32 cellular contexts compared by ENCODE assay signal in the genomic region with DNA sequence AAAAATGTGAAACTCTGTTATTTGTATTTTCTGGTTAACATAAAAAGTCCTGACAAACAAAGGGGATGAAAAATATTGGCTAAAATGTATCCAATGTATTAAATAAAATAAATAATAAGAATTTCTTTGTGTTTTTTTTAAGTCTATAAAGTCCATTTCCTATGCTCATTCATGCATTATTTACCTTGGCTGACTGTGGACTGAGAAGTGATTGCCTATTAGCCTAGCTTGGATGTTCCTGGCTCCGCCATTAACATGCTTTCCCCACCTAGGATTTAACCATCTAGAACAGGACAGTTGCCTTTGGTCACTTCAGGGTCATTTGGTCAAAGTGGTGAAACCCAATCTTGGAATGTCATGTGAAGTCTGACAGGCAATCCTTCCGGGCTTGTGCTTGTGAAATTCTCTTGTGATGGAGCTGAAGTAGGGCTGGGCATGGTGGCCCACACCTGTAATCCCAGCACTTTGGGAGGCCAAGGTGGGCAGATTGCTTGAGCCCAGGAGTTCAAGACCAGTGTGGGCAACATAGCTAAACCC.
"Had no signal": no experiment of that assay in that cellular context is flagged by ENCODE, and none has a peak within 500 bp of the region (broad histone marks: within the 10 kb centered on the region; RNA-seq: fewer than 3 reads in every experiment).

No MANE protein-coding gene starts in this region.

- H3K4me1 ChIP-seq: ascending aorta, breast epithelium, colonic mucosa, foreskin keratinocyte, gastrocnemius medialis had no signal

- H3K4me3 ChIP-seq: ascending aorta, breast epithelium, cardiac muscle cell, colonic mucosa, gastrocnemius medialis, heart right ventricle had no signal

- H3K27ac ChIP-seq: ascending aorta, breast epithelium, cardiac muscle cell, colonic mucosa, epithelial cell of prostate, foreskin keratinocyte, gastrocnemius medialis, heart right ventricle had no signal

- H3K9me3 ChIP-seq: ascending aorta, breast epithelium, colonic mucosa, gastrocnemius medialis, heart right ventricle had no signal

- H3K27ac Mint-ChIP-seq: activated CD4-positive, alpha-beta memory T cell treated with anti-CD3 and anti-CD28 coated beads for 36 hours; activated CD4-positive, alpha-beta T cell treated with anti-CD3 and anti-CD28 coated beads for 36 hours; activated CD4-positive, alpha-beta T cell treated with anti-CD3 and anti-CD28 coated beads, Interleukin-2, amount 10 ng/mL, durations not matched to agents 24 days and 14 days; activated CD8-positive, alpha-beta memory T cell treated with anti-CD3 and anti-CD28 coated beads, Interleukin-2, amount 10 ng/mL, durations not matched to agents 7 days and 5 days; activated CD8-positive, alpha-beta T cell treated with anti-CD3 and anti-CD28 coated beads, Interleukin-2, amount 10 ng/mL, durations not matched to agents 7 days and 5 days; activated naive CD4-positive, alpha-beta T cell treated with anti-CD3 and anti-CD28 coated beads, Interleukin-2, amount 10 ng/mL, durations not matched to agents 7 days and 5 days; activated naive CD4-positive, alpha-beta T cell treated with anti-CD3 and anti-CD28 coated beads, Interleukin-2, amount 50 U/mL, for 72 hours; activated naive CD8-positive, alpha-beta T cell treated with anti-CD3 and anti-CD28 coated beads, Interleukin-2, amount 10 ng/mL, durations not matched to agents 7 days and 5 days; activated T-cell treated with anti-CD3 and anti-CD28 coated beads, Interleukin-2, amount 50 U/mL, for 72 hours; brain; effector memory CD8-positive, alpha-beta T cell; T-helper 17 cell; T-helper 2 cell treated with Interferon-gamma antibody and Interleukin-4, amounts not matched to agents 5 μg/mL and 100 μg/mL, for 36 hours had no signal

- H3K36me3 Mint-ChIP-seq: activated CD4-positive, alpha-beta memory T cell treated with anti-CD3 and anti-CD28 coated beads for 36 hours; activated CD8-positive, alpha-beta memory T cell treated with anti-CD3 and anti-CD28 coated beads, Interleukin-2, amount 10 ng/mL, durations not matched to agents 7 days and 5 days; activated naive CD4-positive, alpha-beta T cell treated with anti-CD3 and anti-CD28 coated beads, Interleukin-2, amount 10 ng/mL, durations not matched to agents 7 days and 5 days; activated naive CD4-positive, alpha-beta T cell treated with anti-CD3 and anti-CD28 coated beads, Interleukin-2, amount 50 U/mL, for 72 hours; activated naive CD8-positive, alpha-beta T cell treated with anti-CD3 and anti-CD28 coated beads, Interleukin-2, amount 10 ng/mL, durations not matched to agents 7 days and 5 days; brain had no signal

- H3K4me3 Mint-ChIP-seq: activated CD4-positive, alpha-beta memory T cell treated with anti-CD3 and anti-CD28 coated beads for 36 hours; activated CD4-positive, alpha-beta T cell treated with anti-CD3 and anti-CD28 coated beads for 36 hours; activated CD4-positive, alpha-beta T cell treated with anti-CD3 and anti-CD28 coated beads, Interleukin-2, amount 10 ng/mL, durations not matched to agents 24 days and 14 days; activated CD8-positive, alpha-beta memory T cell treated with anti-CD3 and anti-CD28 coated beads, Interleukin-2, amount 10 ng/mL, durations not matched to agents 7 days and 5 days; activated CD8-positive, alpha-beta T cell treated with anti-CD3 and anti-CD28 coated beads, Interleukin-2, amount 10 ng/mL, durations not matched to agents 7 days and 5 days; activated naive CD4-positive, alpha-beta T cell treated with anti-CD3 and anti-CD28 coated beads, Interleukin-2, amount 10 ng/mL, durations not matched to agents 7 days and 5 days; activated naive CD8-positive, alpha-beta T cell treated with anti-CD3 and anti-CD28 coated beads, Interleukin-2, amount 10 ng/mL, durations not matched to agents 7 days and 5 days; activated T-cell treated with anti-CD3 and anti-CD28 coated beads, Interleukin-2, amount 50 U/mL, for 72 hours; brain; effector memory CD8-positive, alpha-beta T cell; T-helper 17 cell; T-helper 2 cell treated with Interferon-gamma antibody and Interleukin-4, amounts not matched to agents 5 μg/mL and 100 μg/mL, for 36 hours had no signal

- H3K27me3 Mint-ChIP-seq: activated CD4-positive, alpha-beta memory T cell treated with anti-CD3 and anti-CD28 coated beads for 36 hours; activated CD4-positive, alpha-beta T cell treated with anti-CD3 and anti-CD28 coated beads for 36 hours had no signal

- ATAC-seq: activated CD4-positive, alpha-beta T cell treated with anti-CD3 and anti-CD28 coated beads for 36 hours; activated CD8-positive, alpha-beta memory T cell treated with anti-CD3 and anti-CD28 coated beads, Interleukin-2, amount 10 ng/mL, durations not matched to agents 7 days and 5 days; activated CD8-positive, alpha-beta T cell treated with anti-CD3 and anti-CD28 coated beads, Interleukin-2, amount 10 ng/mL, durations not matched to agents 7 days and 5 days; activated naive CD4-positive, alpha-beta T cell treated with anti-CD3 and anti-CD28 coated beads, Interleukin-2, amount 50 U/mL, for 72 hours; activated T-cell treated with anti-CD3 and anti-CD28 coated beads, Interleukin-2, amount 50 U/mL, for 72 hours; effector memory CD8-positive, alpha-beta T cell; foreskin keratinocyte; gastrocnemius medialis; heart right ventricle; T-helper 17 cell had no signal

- H3K36me3 ChIP-seq: ascending aorta, breast epithelium, cardiac muscle cell, colonic mucosa, gastrocnemius medialis, heart right ventricle had no signal

- H3K9me3 Mint-ChIP-seq: activated CD4-positive, alpha-beta memory T cell treated with anti-CD3 and anti-CD28 coated beads for 36 hours; activated CD4-positive, alpha-beta T cell treated with anti-CD3 and anti-CD28 coated beads, Interleukin-2, amount 10 ng/mL, durations not matched to agents 24 days and 14 days; activated naive CD4-positive, alpha-beta T cell treated with anti-CD3 and anti-CD28 coated beads, Interleukin-2, amount 10 ng/mL, durations not matched to agents 7 days and 5 days; activated naive CD4-positive, alpha-beta T cell treated with anti-CD3 and anti-CD28 coated beads, Interleukin-2, amount 50 U/mL, for 72 hours; activated naive CD8-positive, alpha-beta T cell treated with anti-CD3 and anti-CD28 coated beads, Interleukin-2, amount 10 ng/mL, durations not matched to agents 7 days and 5 days; activated T-cell treated with anti-CD3 and anti-CD28 coated beads, Interleukin-2, amount 50 U/mL, for 72 hours; effector memory CD8-positive, alpha-beta T cell; T-helper 2 cell treated with Interferon-gamma antibody and Interleukin-4, amounts not matched to agents 5 μg/mL and 100 μg/mL, for 36 hours had no signal

- DNase-seq: activated CD4-positive, alpha-beta memory T cell treated with anti-CD3 and anti-CD28 coated beads for 36 hours; activated CD4-positive, alpha-beta T cell treated with anti-CD3 and anti-CD28 coated beads for 36 hours; activated CD4-positive, alpha-beta T cell treated with anti-CD3 and anti-CD28 coated beads, Interleukin-2, amount 10 ng/mL, durations not matched to agents 24 days and 14 days; activated CD4-positive, CD25-positive, alpha-beta regulatory T cell; activated CD4-positive, CD25-positive, alpha-beta regulatory T cell treated with anti-CD3 and anti-CD28 coated beads, Interleukin-2, amount 50 U/mL, for 72 hours; activated CD8-positive, alpha-beta memory T cell treated with anti-CD3 and anti-CD28 coated beads, Interleukin-2, amount 10 ng/mL, durations not matched to agents 7 days and 5 days; activated CD8-positive, alpha-beta memory T cell treated with anti-CD3 and anti-CD28 coated beads, Interleukin-2, amount 50 U/mL, for 4 hours; activated CD8-positive, alpha-beta T cell treated with anti-CD3 and anti-CD28 coated beads, Interleukin-2, amount 10 ng/mL, durations not matched to agents 7 days and 5 days; activated gamma-delta T cell; activated naive CD4-positive, alpha-beta T cell; activated naive CD4-positive, alpha-beta T cell treated with anti-CD3 and anti-CD28 coated beads, Interleukin-2, amount 10 ng/mL, durations not matched to agents 7 days and 5 days; activated naive CD8-positive, alpha-beta T cell treated with anti-CD3 and anti-CD28 coated beads, Interleukin-2, amount 10 ng/mL, durations not matched to agents 7 days and 5 days; activated T-cell treated with anti-CD3 and anti-CD28 coated beads, Interleukin-2, amount 50 U/mL, for 1 hour; activated T-cell treated with anti-CD3 and anti-CD28 coated beads, Interleukin-2, amount 50 U/mL, for 72 hours; central memory CD4-positive, alpha-beta T cell; cerebellar nuclear complex; colonic mucosa; effector CD4-positive, alpha-beta T cell; effector memory CD8-positive, alpha-beta T cell; foreskin keratinocyte; gastrocnemius medialis; heart right ventricle; T-helper 1 cell; T-helper 17 cell; T1000 had no signal

- H3K4me1 Mint-ChIP-seq: activated CD4-positive, alpha-beta T cell treated with anti-CD3 and anti-CD28 coated beads for 36 hours; activated CD4-positive, alpha-beta T cell treated with anti-CD3 and anti-CD28 coated beads, Interleukin-2, amount 10 ng/mL, durations not matched to agents 24 days and 14 days; activated CD8-positive, alpha-beta memory T cell treated with anti-CD3 and anti-CD28 coated beads, Interleukin-2, amount 10 ng/mL, durations not matched to agents 7 days and 5 days; activated naive CD4-positive, alpha-beta T cell treated with anti-CD3 and anti-CD28 coated beads, Interleukin-2, amount 10 ng/mL, durations not matched to agents 7 days and 5 days; activated naive CD8-positive, alpha-beta T cell treated with anti-CD3 and anti-CD28 coated beads, Interleukin-2, amount 10 ng/mL, durations not matched to agents 7 days and 5 days; T-helper 17 cell had no signal

- H3K27me3 ChIP-seq: ascending aorta, breast epithelium, cardiac muscle cell, colonic mucosa, foreskin keratinocyte, gastrocnemius medialis, heart right ventricle had no signal
